1 cellular context compared by ENCODE assay signal in genomic region chr4:57149833-57150232, GRCh38.
TF ChIP-seq lines count a peak whose summit lies in the region.

No MANE protein-coding gene starts in this region.

TF ChIP-seq in HepG2, 621 proteins besides CTCF, POLR2A, EP300 and RAD21:
- TF ChIP-seq ISL2 (CRISPR knock-in tag; IDR thresholded peaks at IDR 0.05) (no peak), ZNF367 (CRISPR knock-in tag; IDR thresholded peaks at IDR 0.05; ENCODE audit: borderline replicate concordance) (no peak), AHDC1 (CRISPR knock-in tag; IDR thresholded peaks at IDR 0.05; ENCODE audit: borderline replicate concordance) (0 out of 2 replicates have a peak, but pooled peaks have one; percentile 29), SOX5 (CRISPR knock-in tag; IDR thresholded peaks at IDR 0.05; ENCODE audit: borderline replicate concordance) (peak; percentile 82), SOX13 (IDR thresholded peaks at IDR 0.05) (peak; percentile 64), SOX13 (CRISPR knock-in tag; conservative IDR thresholded peaks at IDR 0.05 in 1 of 2, IDR thresholded peaks at IDR 0.05 in 1 of 2) (peak in 1 of 2 experiments; percentile 88; a peak in 2 of 4 replicates), GATA4 (IDR thresholded peaks at IDR 0.05; ENCODE audit: borderline replicate concordance, low read depth) (no peak), PCBP2 (optimal IDR thresholded peaks at IDR 0.05; ENCODE audit: low read depth, low read length, poor library complexity, severe bottlenecking) (no peak), ZNF691 (CRISPR knock-in tag; IDR thresholded peaks at IDR 0.05; ENCODE audit: borderline replicate concordance, low read depth) (no peak), SKI (IDR thresholded peaks at IDR 0.05; ENCODE audit: partially characterized antibody) (peak; percentile 49), HNF4A (CRISPR knock-in tag; IDR thresholded peaks at IDR 0.05) (peak; percentile 49), ARID5B (CRISPR knock-in tag; IDR thresholded peaks at IDR 0.05) (0 out of 2 replicates have a peak, but pooled peaks have one; percentile 30), ZNF318 (CRISPR knock-in tag; IDR thresholded peaks at IDR 0.05) (no peak), ZNF790 (CRISPR knock-in tag; IDR thresholded peaks at IDR 0.05; ENCODE audit: borderline replicate concordance) (no peak), ZNF33B (CRISPR knock-in tag; IDR thresholded peaks at IDR 0.05) (no peak), BCL6 (CRISPR knock-in tag; IDR thresholded peaks at IDR 0.05) (peak; percentile 33; the same call in 1 of the 2 replicates), FOXA3 (CRISPR knock-in tag; IDR thresholded peaks at IDR 0.05) (peak; percentile 58), NR2F6 (IDR thresholded peaks at IDR 0.05) (0 out of 2 replicates have a peak, but pooled peaks have one; percentile 13), NR2F6 (CRISPR knock-in tag; IDR thresholded peaks at IDR 0.05) (no peak), FOXA1 (IDR thresholded peaks at IDR 0.05) (peak; percentile 81), FOXA1 (CRISPR knock-in tag; IDR thresholded peaks at IDR 0.05) (peak; percentile 75), ARID3A (IDR thresholded peaks at IDR 0.05; ENCODE audit: low read depth, low read length) (peak; percentile 35; the same call in 1 of the 2 replicates), SOX6 (IDR thresholded peaks at IDR 0.05) (no peak), SOX6 (CRISPR knock-in tag; IDR thresholded peaks at IDR 0.05) (peak; percentile 77), HES4 (CRISPR knock-in tag; IDR thresholded peaks at IDR 0.05; ENCODE audit: borderline replicate concordance) (no peak)
TF ChIP-seq in HepG2: peak in this region for 12.
